In the genomic region with DNA sequence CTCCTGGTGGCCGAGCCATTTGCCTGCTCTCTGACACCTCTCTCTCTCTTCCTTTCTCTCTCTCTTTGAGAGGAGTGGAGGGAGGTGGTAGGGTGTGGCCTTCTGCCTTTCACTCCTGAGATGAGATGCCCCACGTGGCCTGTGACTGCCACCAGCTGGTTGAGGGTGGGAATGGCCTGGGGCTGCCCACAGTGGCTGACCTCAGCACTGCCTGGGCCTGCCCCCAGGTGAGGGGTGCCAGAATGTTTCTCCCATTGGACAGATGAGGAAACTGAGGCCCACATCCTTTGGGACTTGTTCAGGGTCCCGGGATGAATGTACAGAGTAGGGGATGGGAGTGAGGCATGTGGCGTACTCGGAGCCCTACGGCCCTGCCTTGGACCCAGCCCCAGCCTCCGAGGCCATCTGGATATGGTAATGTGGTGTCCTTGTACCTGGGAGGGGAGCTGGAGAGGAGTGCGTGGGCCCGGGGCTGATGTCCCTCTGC, we compare ENCODE assay signal across 1 cellular context.
TF ChIP-seq lines count a peak whose summit lies in the region.

No MANE protein-coding gene starts in this region.

TF ChIP-seq in HepG2, 621 proteins besides CTCF, POLR2A, EP300 and RAD21:
- TF ChIP-seq SMC3 (IDR thresholded peaks at IDR 0.05; ENCODE audit: low read length) (peak; percentile 23; the same call in 1 of the 2 replicates), ZNF629 (CRISPR knock-in tag; conservative IDR thresholded peaks at IDR 0.05) (peak; percentile 68), ZNF335 (CRISPR knock-in tag; IDR thresholded peaks at IDR 0.05) (no peak), STAG1 (CRISPR knock-in tag; IDR thresholded peaks at IDR 0.05) (peak; percentile 77), SAP130 (CRISPR knock-in tag; IDR thresholded peaks at IDR 0.05; ENCODE audit: low read depth) (no peak)
- TF ChIP-seq, protein P1, sequence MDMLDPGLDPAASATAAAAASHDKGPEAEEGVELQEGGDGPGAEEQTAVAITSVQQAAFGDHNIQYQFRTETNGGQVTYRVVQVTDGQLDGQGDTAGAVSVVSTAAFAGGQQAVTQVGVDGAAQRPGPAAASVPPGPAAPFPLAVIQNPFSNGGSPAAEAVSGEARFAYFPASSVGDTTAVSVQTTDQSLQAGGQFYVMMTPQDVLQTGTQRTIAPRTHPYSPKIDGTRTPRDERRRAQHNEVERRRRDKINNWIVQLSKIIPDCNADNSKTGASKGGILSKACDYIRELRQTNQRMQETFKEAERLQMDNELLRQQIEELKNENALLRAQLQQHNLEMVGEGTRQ (IDR thresholded peaks at IDR 0.05; ENCODE audit: low read depth, low read length): 0 out of 2 replicates have a peak, but pooled peaks have one; percentile 6
- TF ChIP-seq, protein P1 (CRISPR knock-in tag; IDR thresholded peaks at IDR 0.05; ENCODE audit: borderline replicate concordance): no peak
- TF ChIP-seq, protein P2, sequence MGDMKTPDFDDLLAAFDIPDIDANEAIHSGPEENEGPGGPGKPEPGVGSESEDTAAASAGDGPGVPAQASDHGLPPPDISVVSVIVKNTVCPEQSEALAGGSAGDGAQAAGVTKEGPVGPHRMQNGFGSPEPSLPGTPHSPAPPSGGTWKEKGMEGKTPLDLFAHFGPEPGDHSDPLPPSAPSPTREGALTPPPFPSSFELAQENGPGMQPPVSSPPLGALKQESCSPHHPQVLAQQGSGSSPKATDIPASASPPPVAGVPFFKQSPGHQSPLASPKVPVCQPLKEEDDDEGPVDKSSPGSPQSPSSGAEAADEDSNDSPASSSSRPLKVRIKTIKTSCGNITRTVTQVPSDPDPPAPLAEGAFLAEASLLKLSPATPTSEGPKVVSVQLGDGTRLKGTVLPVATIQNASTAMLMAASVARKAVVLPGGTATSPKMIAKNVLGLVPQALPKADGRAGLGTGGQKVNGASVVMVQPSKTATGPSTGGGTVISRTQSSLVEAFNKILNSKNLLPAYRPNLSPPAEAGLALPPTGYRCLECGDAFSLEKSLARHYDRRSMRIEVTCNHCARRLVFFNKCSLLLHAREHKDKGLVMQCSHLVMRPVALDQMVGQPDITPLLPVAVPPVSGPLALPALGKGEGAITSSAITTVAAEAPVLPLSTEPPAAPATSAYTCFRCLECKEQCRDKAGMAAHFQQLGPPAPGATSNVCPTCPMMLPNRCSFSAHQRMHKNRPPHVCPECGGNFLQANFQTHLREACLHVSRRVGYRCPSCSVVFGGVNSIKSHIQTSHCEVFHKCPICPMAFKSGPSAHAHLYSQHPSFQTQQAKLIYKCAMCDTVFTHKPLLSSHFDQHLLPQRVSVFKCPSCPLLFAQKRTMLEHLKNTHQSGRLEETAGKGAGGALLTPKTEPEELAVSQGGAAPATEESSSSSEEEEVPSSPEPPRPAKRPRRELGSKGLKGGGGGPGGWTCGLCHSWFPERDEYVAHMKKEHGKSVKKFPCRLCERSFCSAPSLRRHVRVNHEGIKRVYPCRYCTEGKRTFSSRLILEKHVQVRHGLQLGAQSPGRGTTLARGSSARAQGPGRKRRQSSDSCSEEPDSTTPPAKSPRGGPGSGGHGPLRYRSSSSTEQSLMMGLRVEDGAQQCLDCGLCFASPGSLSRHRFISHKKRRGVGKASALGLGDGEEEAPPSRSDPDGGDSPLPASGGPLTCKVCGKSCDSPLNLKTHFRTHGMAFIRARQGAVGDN (CRISPR knock-in tag; IDR thresholded peaks at IDR 0.05): peak; percentile 34; the same call in 1 of the 2 replicates
